In genomic region chr2:190406805-190407204, GRCh38 we compare ENCODE assay signal across 14 cellular contexts. TPM values are rescaled to one million over a fixed set of nuclear protein-coding genes. Genes with fewer than 3 reads are reported as not detected.
DNase-seq lines count a peak whose midpoint lies in the region; ATAC-seq, FAIRE-seq and TF ChIP-seq lines count a peak whose summit lies in the region.
"Had no signal": no experiment of that assay in that cellular context is flagged by ENCODE, and none has a peak within 500 bp of the region (broad histone marks: within the 10 kb centered on the region; RNA-seq: fewer than 3 reads in every experiment).

No MANE protein-coding gene starts in this region.

- H3K27ac Mint-ChIP-seq in CD4-positive, CD25-positive, alpha-beta regulatory T cell = no peak overlapping the region
- H3K27ac Mint-ChIP-seq: activated T-helper 17 cell treated with anti-CD3 and anti-CD28 coated beads, Interleukin-2, amount 50 U/mL, for 72 hours; effector memory CD8-positive, alpha-beta T cell had no signal

- no peak overlapping the region for H2BK15ac ChIP-seq in neuronal stem cell (ENCODE audit: low read length)

- peaks cover 24 to 30% (median 28%) of the 10 kb centered on the region in 4 donors for H3K4me1 Mint-ChIP-seq in CD4-positive, CD25-positive, alpha-beta regulatory T cell

- no peak for ATAC-seq in CD4-positive, CD25-positive, alpha-beta regulatory T cell (ENCODE audit: low read depth in 2 of 2)
- ATAC-seq in K562 = no peak
- ATAC-seq in HG03520 (IDR thresholded peaks at IDR 0.05; ENCODE audit: unreplicated experiment) = no peak

- no peak for DNase-seq in CD4-positive, CD25-positive, alpha-beta regulatory T cell
- DNase-seq in K562 (ENCODE audit: extremely low read depth in 1 of 4, low spot score in 3 of 4) (no peak), neuronal stem cell (ENCODE audit: low spot score) (no peak), SK-N-DZ (ENCODE audit: low spot score) (no peak)
- DNase-seq: BE2C; MM.1S; stimulated activated naive CD8-positive, alpha-beta T cell treated with anti-CD3 and anti-CD28 coated beads, Interleukin-15, Interleukin-2, amounts not matched to agents 100 U/mL and 50 U/mL, for 24 hours had no signal

- WGBS in K562 (ENCODE audit: insufficient coverage, low coverage, missing lambda C conversion rate) = 71% methylated on average over 4 of the region's 4 CpGs
- WGBS in neuronal stem cell (ENCODE audit: extremely low coverage in 2 of 2, insufficient read length in 2 of 2, insufficient replicate concordance in 1 of 2), 2 donors = no CpG with 5 or more reads among the region's 4 CpGs

- H3K14ac ChIP-seq in neuronal stem cell (ENCODE audit: low read length) = no peak overlapping the region

- H2AFZ ChIP-seq in K562 (ENCODE audit: low read depth, low read length) = 0 out of 2 replicates have a peak overlapping the region, but pooled peaks have one; percentile 23
- no peak overlapping the region for H2AFZ ChIP-seq in neuronal stem cell (ENCODE audit: low read length)

- H2AK5ac ChIP-seq in neuronal stem cell (ENCODE audit: low read depth, low read length) = no peak overlapping the region

- POLR2A ChIA-PET in K562 (lab: Yijun Ruan, JAX) = no interaction called here

- H3K18ac ChIP-seq in neuronal stem cell (ENCODE audit: low read length) = no peak overlapping the region

- TF ChIP-seq POLR2A in K562 (conservative IDR thresholded peaks at IDR 0.05) = no peak

- no peak for TF ChIP-seq CTCF in K562 (IDR thresholded peaks at IDR 0.05 in 2 of 3, conservative IDR thresholded peaks at IDR 0.05 in 1 of 3; ENCODE audit: insufficient read depth in 2 of 3, low read depth in 1 of 3, low read length in 3 of 3)

- H4K20me1 ChIP-seq in K562 (replicated peaks; ENCODE audit: control insufficient read depth, insufficient read depth, low read length) = no peaks in the 10 kb centered on the region

- H3K36me3 ChIP-seq in CD4-positive, CD25-positive, alpha-beta regulatory T cell (ENCODE audit: control insufficient read depth, insufficient read depth, low read length) = no peaks in the 10 kb centered on the region
- H3K36me3 ChIP-seq in ES-I3 (ENCODE audit: insufficient read depth, low read length) (no peaks in the 10 kb centered on the region), K562 (ENCODE audit: control insufficient read depth, insufficient read depth, low read length) (no peaks in the 10 kb centered on the region), neuronal stem cell (replicated peaks in 1 of 2; ENCODE audit: control insufficient read depth in 2 of 2, insufficient read depth in 2 of 2, low read length in 2 of 2) (no peaks in the 10 kb centered on the region)
- H3K36me3 ChIP-seq: BE2C, cardiac muscle cell had no signal

- no peak for FAIRE-seq in K562 (lab: Jason Lieb, UNC)

- CTCF ChIA-PET in K562 (lab: Yijun Ruan, JAX; ENCODE audit: low intra/inter-chr PET ratio) = no interaction called here

- no peaks in the 10 kb centered on the region for H3K79me1 ChIP-seq in neuronal stem cell (ENCODE audit: low read depth, low read length)

- no peak for TF ChIP-seq EP300 in K562 (IDR thresholded peaks at IDR 0.05; ENCODE audit: low read length)

- no peak overlapping the region for H2BK120ac ChIP-seq in neuronal stem cell (ENCODE audit: low read depth, low read length)

- H3K79me2 ChIP-seq in K562 (ENCODE audit: control insufficient read depth, insufficient read depth, low read length) = no peaks in the 10 kb centered on the region

- no peaks in the 10 kb centered on the region for H3K9me3 Mint-ChIP-seq in CD4-positive, CD25-positive, alpha-beta regulatory T cell
- H3K9me3 Mint-ChIP-seq: activated T-helper 17 cell treated with anti-CD3 and anti-CD28 coated beads, Interleukin-2, amount 50 U/mL, for 72 hours; effector memory CD8-positive, alpha-beta T cell; neural crest cell had no signal

- H3K4me3 ChIP-seq in CD4-positive, CD25-positive, alpha-beta regulatory T cell (ENCODE audit: low read depth, low read length) = no peak overlapping the region
- H3K4me3 ChIP-seq in K562 = no peak overlapping the region
- no peak overlapping the region for H3K4me3 ChIP-seq in skin epidermis
- no peak overlapping the region for H3K4me3 ChIP-seq in neuronal stem cell (ENCODE audit: low read length in 2 of 2)

- H3K27me3 Mint-ChIP-seq in CD4-positive, CD25-positive, alpha-beta regulatory T cell = no peaks in the 10 kb centered on the region
- H3K27me3 Mint-ChIP-seq: activated T-helper 17 cell treated with anti-CD3 and anti-CD28 coated beads, Interleukin-2, amount 50 U/mL, for 72 hours; effector memory CD8-positive, alpha-beta T cell had no signal

- no peak for TF ChIP-seq RAD21 in K562 (CRISPR knock-in tag; conservative IDR thresholded peaks at IDR 0.05 in 1 of 2, IDR thresholded peaks at IDR 0.05 in 1 of 2)

- no peak overlapping the region for H4K91ac ChIP-seq in neuronal stem cell (ENCODE audit: low read depth, low read length, poor library complexity)

- H3K4me3 Mint-ChIP-seq in CD4-positive, CD25-positive, alpha-beta regulatory T cell = no peak overlapping the region
- H3K4me3 Mint-ChIP-seq: activated T-helper 17 cell treated with anti-CD3 and anti-CD28 coated beads, Interleukin-2, amount 50 U/mL, for 72 hours had no signal

- H3K9me1 ChIP-seq in K562 (ENCODE audit: control insufficient read depth, insufficient read depth, low read length) = no peaks in the 10 kb centered on the region

- H2BK12ac ChIP-seq in neuronal stem cell (ENCODE audit: low read length) = no peak overlapping the region

- H3K27ac ChIP-seq in CD4-positive, CD25-positive, alpha-beta regulatory T cell (ENCODE audit: insufficient read depth, low read length, poor library complexity, severe bottlenecking) = peak overlapping the region; percentile 97
- H3K27ac ChIP-seq in K562 (ENCODE audit: extremely low read depth, low read depth, low read length) (no peak overlapping the region), skin epidermis (peak overlapping the region in 11 of 21 experiments; percentile 82 to 98 (median 91)), neuronal stem cell (replicated peaks; ENCODE audit: low read length) (no peak overlapping the region)
- H3K27ac ChIP-seq: cardiac muscle cell had no signal

- H3K36me3 Mint-ChIP-seq in CD4-positive, CD25-positive, alpha-beta regulatory T cell = peaks cover 4% of the 10 kb centered on the region

- no TSS peak for BruUV-seq in K562 (replicated peaks; lab: Mats Ljungman, UMichigan)

- H3K9ac ChIP-seq in ES-I3 (ENCODE audit: low read depth, low read length) (peak overlapping the region; percentile 75; the same call in 1 of the 2 replicates), K562 (ENCODE audit: insufficient read depth in 1 of 2, low read depth in 2 of 2, low read length in 2 of 2) (no peak overlapping the region), neuronal stem cell (ENCODE audit: low read depth, low read length, poor library complexity) (no peak overlapping the region)

- H2BK5ac ChIP-seq in neuronal stem cell (ENCODE audit: low read length) = no peak overlapping the region

- H3K9me3 ChIP-seq in CD4-positive, CD25-positive, alpha-beta regulatory T cell (ENCODE audit: control insufficient read depth in 2 of 2, low read length in 2 of 2) = no peaks in the 10 kb centered on the region
- no peaks in the 10 kb centered on the region for H3K9me3 ChIP-seq in ES-I3 (ENCODE audit: control insufficient read depth, insufficient read depth, low read length)
- no peaks in the 10 kb centered on the region for H3K9me3 ChIP-seq in K562 (replicated peaks; ENCODE audit: control insufficient read depth, insufficient read depth, low read depth, low read length)
- H3K9me3 ChIP-seq in neuronal stem cell (replicated peaks in 1 of 2; ENCODE audit: control insufficient read depth in 2 of 2, insufficient read depth in 1 of 2, low read depth in 1 of 2, low read length in 2 of 2) = peaks cover 0 to 3% of the 10 kb centered on the region in 2 donors
- H3K9me3 ChIP-seq: BE2C had no signal

- no peak overlapping the region for H3K4me2 ChIP-seq in K562 (ENCODE audit: insufficient read depth, low read length)
- H3K4me2 ChIP-seq in neuronal stem cell (ENCODE audit: insufficient read depth, low read length, poor library complexity, severe bottlenecking) = no peak overlapping the region

- in situ Hi-C loops in K562 (cut with MboI) = no loop called here

- no peak overlapping the region for H3K23ac ChIP-seq in neuronal stem cell (ENCODE audit: low read depth, low read length, poor library complexity)

- H3K27me3 ChIP-seq in CD4-positive, CD25-positive, alpha-beta regulatory T cell (ENCODE audit: control insufficient read depth, insufficient read depth, low read length) = no peaks in the 10 kb centered on the region
- H3K27me3 ChIP-seq in K562 (ENCODE audit: control insufficient read depth in 2 of 2, insufficient read depth in 2 of 2, low read length in 2 of 2) = no peaks in the 10 kb centered on the region
- H3K27me3 ChIP-seq in neuronal stem cell (ENCODE audit: control insufficient read depth in 3 of 3, insufficient read depth in 3 of 3, low read depth in 1 of 3, low read length in 3 of 3) = peaks cover 3 to 68% (median 19%) of the 10 kb centered on the region in 3 experiments
- H3K27me3 ChIP-seq: BE2C had no signal

- H4K8ac ChIP-seq in neuronal stem cell (ENCODE audit: low read depth, low read length) = no peak overlapping the region

- H3K4me1 ChIP-seq in CD4-positive, CD25-positive, alpha-beta regulatory T cell (ENCODE audit: control insufficient read depth, insufficient read depth, low read length, poor library complexity, severe bottlenecking) = peaks cover 25% of the 10 kb centered on the region
- H3K4me1 ChIP-seq in ES-I3 (ENCODE audit: insufficient read depth, low read length) (no peaks in the 10 kb centered on the region), K562 (replicated peaks in 1 of 2; ENCODE audit: control insufficient read depth in 2 of 2, insufficient read depth in 2 of 2, low read length in 2 of 2) (peaks cover 14 to 25% of the 10 kb centered on the region in 2 experiments; a peak in 4 of 5 replicates), neuronal stem cell (ENCODE audit: control insufficient read depth in 2 of 2, insufficient read depth in 1 of 2, low read depth in 1 of 2, low read length in 2 of 2) (peaks cover 6 to 9% of the 10 kb centered on the region in 2 donors)

- no peak overlapping the region for H3K4ac ChIP-seq in neuronal stem cell (ENCODE audit: low read length)

- intact Hi-C loops in K562 (cut with micrococcal nuclease) = loop anchor here (10.0 kb wide), 1 partner anchor 58 kb away; no protein-coding TSS in a partner anchor

RNA-seq across cellular contexts. Expression of gene MFSD6, which starts 1.4 kb away (rescaled TPM):
- total RNA-seq in CD4-positive, CD25-positive, alpha-beta regulatory T cell = 67.1 TPM
- polyA plus RNA-seq in CD4-positive, CD25-positive, alpha-beta regulatory T cell = 10 to 100 TPM; 24.0 to 38.8 (median 27.2) TPM
- 23.3 and 40.4 TPM in 2 replicates for total RNA-seq in K562 (2011; cell fraction: chromatin; rRNA removed; ENCODE audit: low replicate concordance)
- 13.8 and 14.3 TPM in 2 replicates for total RNA-seq in K562 (2011; cell fraction: nucleolus; rRNA removed)
- 21.7 and 22.3 TPM in 2 replicates for total RNA-seq in K562 (2011; cell fraction: nucleoplasm; rRNA removed)
- total RNA-seq in K562 (2014; rRNA removed) (7.1 and 8.5 TPM in 2 replicates), K562 (2014; rRNA removed; fragmentation: Illumina TruSeq; extraction: Trizol) (3.9 and 5.3 TPM in 2 replicates), K562 (2015; rRNA removed; fragmentation: Illumina TruSeq; extraction: Trizol) (1.4 and 2.0 TPM in 2 replicates), K562 (2021) (6.3 and 6.6 TPM in 2 replicates)
- polyA plus RNA-seq in K562 (2011; rRNA removed) (2.7 and 7.9 TPM in 2 replicates), K562 (2014; fragmentation: Illumina TruSeq; extraction: Trizol) (5.1 and 6.1 TPM in 2 replicates), K562 (2014; fragmentation: Nextera tagmentation; extraction: Ambion mirVana) (1 to 10 TPM; 1.1 to 1.2 TPM), K562 (2014; rRNA removed) (4.4 and 4.6 TPM in 2 replicates)
- polyA plus RNA-seq in K562 (2011; cell fraction: cytosol; rRNA removed) = 4.0 and 5.7 TPM in 2 replicates
- 4.0 and 6.7 TPM in 2 replicates for polyA plus RNA-seq in K562 (2011; cell fraction: nucleus; rRNA removed)
- 4.0 and 5.9 TPM in 2 replicates for polyA plus RNA-seq in K562 (2012)
- polyA minus RNA-seq in K562 (2011; rRNA and poly(A)+ RNA removed) = 9.8 and 15.1 TPM in 2 replicates
- polyA minus RNA-seq in K562 (2011; cell fraction: cytosol; rRNA and poly(A)+ RNA removed) = 7.3 TPM in 2 replicates
- polyA minus RNA-seq in K562 (2011; cell fraction: nucleus; rRNA and poly(A)+ RNA removed) = 10.6 and 11.8 TPM in 2 replicates
- polyA plus RNA-seq in neuronal stem cell (2013, experiment 1 of 2) = 0.77 TPM
- 0.62 TPM for polyA plus RNA-seq in neuronal stem cell (2013, experiment 2 of 2)
- polyA plus RNA-seq in SK-N-DZ (2014; cell fraction: cytosol; rRNA removed) = 14.8 and 16.0 TPM in 2 replicates
- 6.9 and 9.1 TPM in 2 replicates for polyA plus RNA-seq in SK-N-DZ (2014; cell fraction: nucleus; rRNA removed)

Comparison
In these comparisons a context has a peak if more than half of its experiments do, and no peak if none do; other contexts are left out.
1. H3K27ac ChIP-seq: peak in CD4-positive, CD25-positive, alpha-beta regulatory T cell (single experiment) and skin epidermis (11 of 21); none in K562 (single experiment) and neuronal stem cell (single experiment).